8 cellular contexts compared by ENCODE assay signal in the genomic region with DNA sequence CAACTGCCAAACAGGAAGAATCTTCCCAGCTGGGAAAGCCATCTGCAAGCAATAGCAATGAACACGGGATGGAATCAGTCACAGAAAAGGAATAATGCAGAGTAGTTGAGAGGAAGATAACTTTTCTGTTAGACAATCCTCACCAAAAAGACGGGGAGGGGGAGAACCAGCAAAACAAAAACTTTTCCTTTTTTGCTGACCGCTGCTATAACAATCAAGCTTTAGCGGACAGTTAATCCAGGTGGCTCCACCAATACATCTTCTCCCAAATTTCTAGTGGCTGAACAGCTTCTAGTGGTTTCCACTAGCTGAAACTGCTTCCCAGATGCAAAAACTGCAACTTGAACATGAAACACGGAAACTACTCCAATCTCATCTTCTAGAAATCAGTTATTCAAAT. TPM values are rescaled to one million over a fixed set of nuclear protein-coding genes. Genes with fewer than 3 reads are reported as not detected.
DNase-seq lines count a peak whose midpoint lies in the region; ATAC-seq, FAIRE-seq and TF ChIP-seq lines count a peak whose summit lies in the region.

No MANE protein-coding gene starts in this region.

- no peaks in the 10 kb centered on the region for H3K27me3 Mint-ChIP-seq in activated T-cell treated with anti-CD3 and anti-CD28 coated beads, Interleukin-2, amount 50 U/mL, for 24 hours

- peak overlapping the region; percentile 96 for H3K27ac Mint-ChIP-seq in activated T-cell treated with anti-CD3 and anti-CD28 coated beads, Interleukin-2, amount 50 U/mL, for 24 hours

- no peak for DNase-seq in activated T-cell treated with anti-CD3 and anti-CD28 coated beads, Interleukin-2, amount 50 U/mL, for 24 hours
- DNase-seq in activated T-cell treated with anti-CD3 and anti-CD28 coated beads, Interleukin-2, amount 50 U/mL, for 1 hour: no peak
- DNase-seq in adrenal gland: no peak
- DNase-seq in HepG2 (ENCODE audit: low spot score): no peak
- DNase-seq in thyroid gland: no peak
- DNase-seq in HuH-7.5 (ENCODE audit: low spot score): no peak
- DNase-seq in foreskin melanocyte: no peak
- DNase-seq in activated effector memory CD4-positive, alpha-beta T cell treated with anti-CD3 and anti-CD28 coated beads, Interleukin-2, amount 50 U/mL, for 16 hours: no peak

- BruUV-seq in HepG2 (replicated peaks; lab: Mats Ljungman, UMichigan): TSS peak; percentile 62

- no peak for TF ChIP-seq EP300 in HepG2 (IDR thresholded peaks at IDR 0.05; ENCODE audit: low read depth in 2 of 2, low read length in 2 of 2)
- no peak for TF ChIP-seq EP300 in HepG2 (CRISPR knock-in tag; IDR thresholded peaks at IDR 0.05; ENCODE audit: borderline replicate concordance)

- H3K4me3 ChIP-seq in adrenal gland (peak overlapping the region; percentile 78 to 99 (median 92)), HepG2 (replicated peaks in 1 of 3; ENCODE audit: insufficient read depth in 1 of 3, low read depth in 2 of 3, low read length in 3 of 3) (peak overlapping the region; percentile 83 to 99 (median 96)), thyroid gland (replicated peaks in 1 of 3) (peak overlapping the region; percentile 67 to 97 (median 86))

- H3K36me3 Mint-ChIP-seq in activated T-cell treated with anti-CD3 and anti-CD28 coated beads, Interleukin-2, amount 50 U/mL, for 24 hours (ENCODE audit: low read depth): peaks cover 89% of the 10 kb centered on the region

- H3K9me3 Mint-ChIP-seq in activated T-cell treated with anti-CD3 and anti-CD28 coated beads, Interleukin-2, amount 50 U/mL, for 24 hours: no peaks in the 10 kb centered on the region

- WGBS in adrenal gland, 4 donors: 8 to 20% (median 11%) methylated on average over 5 of the region's 5 CpGs
- 4% methylated on average over 5 of the region's 5 CpGs for WGBS in HepG2 (ENCODE audit: low lambda C conversion rate)
- WGBS in thyroid gland, 2 donors: 9 to 24% methylated on average over 5 of the region's 5 CpGs

- no peak overlapping the region for H2AFZ ChIP-seq in HepG2 (ENCODE audit: low read length)

- POLR2A ChIA-PET in HepG2 (lab: Yijun Ruan, JAX): interaction anchor here (1.3 to 2.9 kb wide), 3 partner anchors 74 to 170 kb away, joined by 7 to 20 read pairs (median 8); partner anchors contain the start of gene USP22

- in situ Hi-C loops in HepG2 (cut with HindIII; ENCODE audit: extremely low pct_ligation_motif_present, low pct_unique_long_range_greater_than_20kb): no loop called here

- H3K4me2 ChIP-seq in HepG2 (ENCODE audit: low read depth, low read length): peak overlapping the region; percentile 93

- peaks cover 0 to 15% of the 10 kb centered on the region in 2 donors for H3K36me3 ChIP-seq in adrenal gland (replicated peaks in 1 of 2)
- H3K36me3 ChIP-seq in HepG2 (replicated peaks in 1 of 2; ENCODE audit: control insufficient read depth in 1 of 2, insufficient read depth in 2 of 2, low read length in 2 of 2): peaks cover 8 to 33% of the 10 kb centered on the region in 2 experiments; a peak in 4 of 5 replicates
- H3K36me3 ChIP-seq in thyroid gland: no peaks in the 10 kb centered on the region

- FAIRE-seq in HepG2 (lab: Jason Lieb, UNC): no peak

- peak overlapping the region; percentile 96 for H3K9ac ChIP-seq in HepG2 (ENCODE audit: insufficient read depth, low read depth, low read length)

- H3K4me3 Mint-ChIP-seq in activated T-cell treated with anti-CD3 and anti-CD28 coated beads, Interleukin-2, amount 50 U/mL, for 24 hours: peak overlapping the region; percentile 96

- intact Hi-C loops in adrenal gland (cut with DNase I) (loop anchor here in 1 of 2 donors (10.0 kb wide), 1 partner anchor 188 kb away; no protein-coding TSS in a partner anchor), HepG2 (cut with micrococcal nuclease; ENCODE audit: unreplicated experiment) (loop anchor here (1.0 kb wide), 1 partner anchor 40 kb away; the partner anchor contains the start of gene NATD1), thyroid gland (cut with DNase I) (loop anchor here (5.0 to 10.0 kb wide), 2 partner anchors 88 to 171 kb away; partner anchors contain the start of genes DHRS7B and USP22)

- no peak for ATAC-seq in HepG2

- TF ChIP-seq CTCF in adrenal gland (IDR thresholded peaks at IDR 0.05) (no peak), HepG2 (CRISPR knock-in tag; IDR thresholded peaks at IDR 0.05) (no peak), thyroid gland (IDR thresholded peaks at IDR 0.05) (no peak)

- H3K4me1 ChIP-seq in adrenal gland (replicated peaks in 1 of 2): peaks cover 23 to 48% of the 10 kb centered on the region in 2 donors
- peaks cover 59% of the 10 kb centered on the region for H3K4me1 ChIP-seq in HepG2 (ENCODE audit: insufficient read depth, low read length)
- H3K4me1 ChIP-seq in thyroid gland: peaks cover 51 to 65% of the 10 kb centered on the region in 2 donors

- TF ChIP-seq RAD21 in HepG2 (CRISPR knock-in tag; IDR thresholded peaks at IDR 0.05): no peak

- CTCF ChIA-PET in HepG2 (lab: Yijun Ruan, JAX; ENCODE audit: low intra/inter-chr PET ratio, low total read pairs): no interaction called here

- peaks cover 71% of the 10 kb centered on the region for H3K79me2 ChIP-seq in HepG2 (ENCODE audit: insufficient read depth, low read length)

- H3K27ac ChIP-seq in adrenal gland: peak overlapping the region in 1 of 5 donors; percentile 92
- H3K27ac ChIP-seq in HepG2 (ENCODE audit: extremely low read length, insufficient read depth, low read length): peak overlapping the region; percentile 94
- H3K27ac ChIP-seq in thyroid gland: peak overlapping the region in 2 of 3 donors; percentile 77 to 96

- TF ChIP-seq POLR2A in adrenal gland (IDR thresholded peaks at IDR 0.05) (no peak), HepG2 (IDR thresholded peaks at IDR 0.05; ENCODE audit: insufficient read depth in 1 of 2, low read depth in 2 of 2, low read length in 2 of 2) (no peak), thyroid gland (IDR thresholded peaks at IDR 0.05) (no peak)

- H3K27me3 ChIP-seq in adrenal gland (no peaks in the 10 kb centered on the region), HepG2 (ENCODE audit: control insufficient read depth in 1 of 2, insufficient read depth in 2 of 2, low read length in 2 of 2) (no peaks in the 10 kb centered on the region; a peak in 1 of 5 replicates), thyroid gland (no peaks in the 10 kb centered on the region)

- peaks cover 36% of the 10 kb centered on the region for H4K20me1 ChIP-seq in HepG2 (ENCODE audit: insufficient read depth, low read length)

- H3K4me1 Mint-ChIP-seq in activated T-cell treated with anti-CD3 and anti-CD28 coated beads, Interleukin-2, amount 50 U/mL, for 24 hours (ENCODE audit: low read depth): peaks cover 72% of the 10 kb centered on the region

- H3K9me3 ChIP-seq in adrenal gland (replicated peaks in 1 of 3) (no peaks in the 10 kb centered on the region), HepG2 (ENCODE audit: low read length) (no peaks in the 10 kb centered on the region), thyroid gland (no peaks in the 10 kb centered on the region)

RNA-seq across cellular contexts. Expression of gene TMEM11, which starts 1.0 kb away (rescaled TPM):
- 10 to 100 TPM; 12.4 to 75.8 (median 21.8) TPM for total RNA-seq in adrenal gland
- 10 to 100 TPM; 25.9 to 31.6 (median 28.7) TPM for polyA plus RNA-seq in adrenal gland
- total RNA-seq in HepG2 (2016; rRNA removed; fragmentation: Illumina TruSeq; extraction: Trizol): 18.7 and 21.3 TPM in 2 replicates
- total RNA-seq in HepG2 (2016; cell fraction: cytosol; rRNA removed; fragmentation: Illumina TruSeq; extraction: Trizol; ENCODE audit: low read depth): 9.9 and 11.5 TPM in 2 replicates
- total RNA-seq in HepG2 (2016; cell fraction: insoluble cytoplasmic fraction; rRNA removed; fragmentation: Illumina TruSeq; extraction: Trizol): 20.7 and 24.9 TPM in 2 replicates
- 17.5 and 20.5 TPM in 2 replicates for total RNA-seq in HepG2 (2016; cell fraction: membrane; rRNA removed; fragmentation: Illumina TruSeq; extraction: Trizol)
- 9.0 and 12.7 TPM in 2 replicates for total RNA-seq in HepG2 (2016; cell fraction: nucleus; rRNA removed; fragmentation: Illumina TruSeq; extraction: Trizol)
- polyA plus RNA-seq in HepG2 (2011; rRNA removed): 32.0 and 35.0 TPM in 2 replicates
- polyA plus RNA-seq in HepG2 (2011; cell fraction: cytosol; rRNA removed): 31.7 and 43.1 TPM in 2 replicates
- polyA plus RNA-seq in HepG2 (2011; cell fraction: nucleus; rRNA removed): 16.5 and 21.3 TPM in 2 replicates
- 13.9 and 16.5 TPM in 2 replicates for polyA plus RNA-seq in HepG2 (2012)
- polyA plus RNA-seq in HepG2 (2016; cell fraction: cytosol; fragmentation: Illumina TruSeq; extraction: Trizol; ENCODE audit: low read depth): 13.0 and 15.6 TPM in 2 replicates
- 37.7 and 39.9 TPM in 2 replicates for polyA plus RNA-seq in HepG2 (2016; cell fraction: insoluble cytoplasmic fraction; fragmentation: Illumina TruSeq; extraction: Trizol; ENCODE audit: low read depth)
- 19.7 and 22.0 TPM in 2 replicates for polyA plus RNA-seq in HepG2 (2016; cell fraction: membrane; fragmentation: Illumina TruSeq; extraction: Trizol; ENCODE audit: low read depth)
- polyA plus RNA-seq in HepG2 (2016; cell fraction: nucleus; fragmentation: Illumina TruSeq; extraction: Trizol; ENCODE audit: insufficient read depth, low read depth): 23.0 and 24.2 TPM in 2 replicates
- polyA minus RNA-seq in HepG2 (2011; rRNA and poly(A)+ RNA removed; ENCODE audit: low replicate concordance): 49.2 and 83.5 TPM in 2 replicates
- polyA minus RNA-seq in HepG2 (2011; cell fraction: cytosol; rRNA and poly(A)+ RNA removed): 17.7 and 20.0 TPM in 2 replicates
- 18.2 and 22.5 TPM in 2 replicates for polyA minus RNA-seq in HepG2 (2011; cell fraction: nucleus; rRNA and poly(A)+ RNA removed)
- total RNA-seq in thyroid gland: 10 to 100 TPM; 20.7 to 35.7 (median 24.7) TPM

RNA-seq across cellular contexts. Expression of gene NATD1, which starts 40.2 kb away (rescaled TPM):
- total RNA-seq in adrenal gland: 10 to 100 TPM in 6 of 8 donors, 1 to 10 TPM in 2; 4.3 to 18.7 (median 13.0) TPM
- 1 to 10 TPM; 1.8 to 3.1 (median 3.0) TPM for polyA plus RNA-seq in adrenal gland
- total RNA-seq in HepG2 (2016; rRNA removed; fragmentation: Illumina TruSeq; extraction: Trizol): 0.31 and 0.45 TPM in 2 replicates
- 0.18 and 0.30 TPM in 2 replicates for total RNA-seq in HepG2 (2016; cell fraction: cytosol; rRNA removed; fragmentation: Illumina TruSeq; extraction: Trizol; ENCODE audit: low read depth)
- 0.28 and 0.43 TPM in 2 replicates for total RNA-seq in HepG2 (2016; cell fraction: insoluble cytoplasmic fraction; rRNA removed; fragmentation: Illumina TruSeq; extraction: Trizol)
- 0.38 and 0.43 TPM in 2 replicates for total RNA-seq in HepG2 (2016; cell fraction: membrane; rRNA removed; fragmentation: Illumina TruSeq; extraction: Trizol)
- 0.34 and 0.44 TPM in 2 replicates for total RNA-seq in HepG2 (2016; cell fraction: nucleus; rRNA removed; fragmentation: Illumina TruSeq; extraction: Trizol)
- 2.3 and 2.9 TPM in 2 replicates for polyA plus RNA-seq in HepG2 (2011; rRNA removed)
- 2.2 and 2.3 TPM in 2 replicates for polyA plus RNA-seq in HepG2 (2011; cell fraction: cytosol; rRNA removed)
- 2.5 and 3.4 TPM in 2 replicates for polyA plus RNA-seq in HepG2 (2011; cell fraction: nucleus; rRNA removed)
- polyA plus RNA-seq in HepG2 (2012): 2.2 and 3.4 TPM in 2 replicates
- polyA plus RNA-seq in HepG2 (2016; cell fraction: cytosol; fragmentation: Illumina TruSeq; extraction: Trizol; ENCODE audit: low read depth): 0.19 and 0.27 TPM in 2 replicates
- polyA plus RNA-seq in HepG2 (2016; cell fraction: insoluble cytoplasmic fraction; fragmentation: Illumina TruSeq; extraction: Trizol; ENCODE audit: low read depth): 0.74 and 0.80 TPM in 2 replicates
- polyA plus RNA-seq in HepG2 (2016; cell fraction: membrane; fragmentation: Illumina TruSeq; extraction: Trizol; ENCODE audit: low read depth): 0.39 and 0.44 TPM in 2 replicates
- 1.1 TPM in 2 replicates for polyA plus RNA-seq in HepG2 (2016; cell fraction: nucleus; fragmentation: Illumina TruSeq; extraction: Trizol; ENCODE audit: insufficient read depth, low read depth)
- polyA minus RNA-seq in HepG2 (2011; rRNA and poly(A)+ RNA removed; ENCODE audit: low replicate concordance): 2.3 and 4.5 TPM in 2 replicates
- polyA minus RNA-seq in HepG2 (2011; cell fraction: cytosol; rRNA and poly(A)+ RNA removed): 1.8 and 2.8 TPM in 2 replicates
- 1.5 and 2.9 TPM in 2 replicates for polyA minus RNA-seq in HepG2 (2011; cell fraction: nucleus; rRNA and poly(A)+ RNA removed)
- 10 to 100 TPM; 18.6 to 34.1 (median 21.2) TPM for total RNA-seq in thyroid gland
